In the genomic region with DNA sequence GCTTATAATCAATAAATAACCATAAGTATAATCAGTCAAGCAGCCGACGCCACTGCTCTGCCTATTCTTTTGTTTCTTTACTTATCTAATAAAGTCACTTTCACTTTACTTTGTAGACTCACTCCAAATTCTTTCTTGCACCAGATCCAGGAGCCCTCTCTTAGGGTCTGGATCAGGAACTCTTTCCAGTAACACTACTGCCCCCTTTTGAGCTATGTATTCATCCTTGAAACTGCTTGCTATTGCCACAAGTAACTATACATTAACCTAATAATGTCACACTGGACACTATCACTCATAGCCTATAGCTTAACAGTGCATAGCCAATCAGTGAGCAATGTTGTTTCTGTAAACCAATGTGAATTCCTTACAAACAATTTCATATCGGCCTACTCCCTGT, we compare ENCODE assay signal across 1 cellular context.
TF ChIP-seq lines count a peak whose summit lies in the region.

No MANE protein-coding gene starts in this region.

TF ChIP-seq in HepG2, 621 proteins besides CTCF, POLR2A, EP300 and RAD21:
- TF ChIP-seq KIAA2018 (CRISPR knock-in tag; IDR thresholded peaks at IDR 0.05; ENCODE audit: borderline replicate concordance): no peak
- no peak for TF ChIP-seq ZNF572 (CRISPR knock-in tag; IDR thresholded peaks at IDR 0.05)
- TF ChIP-seq ZFP36L1 (CRISPR knock-in tag; IDR thresholded peaks at IDR 0.05): no peak
- TF ChIP-seq HHEX (CRISPR knock-in tag; IDR thresholded peaks at IDR 0.05): no peak
- TF ChIP-seq SIX1 (CRISPR knock-in tag; IDR thresholded peaks at IDR 0.05; ENCODE audit: borderline replicate concordance): no peak
- TF ChIP-seq MED1 (CRISPR knock-in tag; IDR thresholded peaks at IDR 0.05): no peak
- no peak for TF ChIP-seq ZNF549 (CRISPR knock-in tag; IDR thresholded peaks at IDR 0.05)
- no peak for TF ChIP-seq TOPORS (CRISPR knock-in tag; IDR thresholded peaks at IDR 0.05)
- no peak for TF ChIP-seq SIN3A (IDR thresholded peaks at IDR 0.05; ENCODE audit: borderline replicate concordance, low read depth, low read length)
- TF ChIP-seq, protein P1, sequence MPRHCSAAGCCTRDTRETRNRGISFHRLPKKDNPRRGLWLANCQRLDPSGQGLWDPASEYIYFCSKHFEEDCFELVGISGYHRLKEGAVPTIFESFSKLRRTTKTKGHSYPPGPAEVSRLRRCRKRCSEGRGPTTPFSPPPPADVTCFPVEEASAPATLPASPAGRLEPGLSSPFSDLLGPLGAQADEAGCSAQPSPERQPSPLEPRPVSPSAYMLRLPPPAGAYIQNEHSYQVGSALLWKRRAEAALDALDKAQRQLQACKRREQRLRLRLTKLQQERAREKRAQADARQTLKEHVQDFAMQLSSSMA (CRISPR knock-in tag; IDR thresholded peaks at IDR 0.05): no peak
- TF ChIP-seq, protein P2, sequence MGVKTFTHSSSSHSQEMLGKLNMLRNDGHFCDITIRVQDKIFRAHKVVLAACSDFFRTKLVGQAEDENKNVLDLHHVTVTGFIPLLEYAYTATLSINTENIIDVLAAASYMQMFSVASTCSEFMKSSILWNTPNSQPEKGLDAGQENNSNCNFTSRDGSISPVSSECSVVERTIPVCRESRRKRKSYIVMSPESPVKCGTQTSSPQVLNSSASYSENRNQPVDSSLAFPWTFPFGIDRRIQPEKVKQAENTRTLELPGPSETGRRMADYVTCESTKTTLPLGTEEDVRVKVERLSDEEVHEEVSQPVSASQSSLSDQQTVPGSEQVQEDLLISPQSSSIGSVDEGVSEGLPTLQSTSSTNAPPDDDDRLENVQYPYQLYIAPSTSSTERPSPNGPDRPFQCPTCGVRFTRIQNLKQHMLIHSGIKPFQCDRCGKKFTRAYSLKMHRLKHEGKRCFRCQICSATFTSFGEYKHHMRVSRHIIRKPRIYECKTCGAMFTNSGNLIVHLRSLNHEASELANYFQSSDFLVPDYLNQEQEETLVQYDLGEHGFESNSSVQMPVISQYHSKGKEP (CRISPR knock-in tag; IDR thresholded peaks at IDR 0.05): no peak
- TF ChIP-seq ZNF333 (CRISPR knock-in tag; IDR thresholded peaks at IDR 0.05; ENCODE audit: borderline replicate concordance): no peak
- TF ChIP-seq, protein P3, sequence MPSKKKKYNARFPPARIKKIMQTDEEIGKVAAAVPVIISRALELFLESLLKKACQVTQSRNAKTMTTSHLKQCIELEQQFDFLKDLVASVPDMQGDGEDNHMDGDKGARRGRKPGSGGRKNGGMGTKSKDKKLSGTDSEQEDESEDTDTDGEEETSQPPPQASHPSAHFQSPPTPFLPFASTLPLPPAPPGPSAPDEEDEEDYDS (CRISPR knock-in tag; IDR thresholded peaks at IDR 0.05): no peak
- TF ChIP-seq, protein P4, sequence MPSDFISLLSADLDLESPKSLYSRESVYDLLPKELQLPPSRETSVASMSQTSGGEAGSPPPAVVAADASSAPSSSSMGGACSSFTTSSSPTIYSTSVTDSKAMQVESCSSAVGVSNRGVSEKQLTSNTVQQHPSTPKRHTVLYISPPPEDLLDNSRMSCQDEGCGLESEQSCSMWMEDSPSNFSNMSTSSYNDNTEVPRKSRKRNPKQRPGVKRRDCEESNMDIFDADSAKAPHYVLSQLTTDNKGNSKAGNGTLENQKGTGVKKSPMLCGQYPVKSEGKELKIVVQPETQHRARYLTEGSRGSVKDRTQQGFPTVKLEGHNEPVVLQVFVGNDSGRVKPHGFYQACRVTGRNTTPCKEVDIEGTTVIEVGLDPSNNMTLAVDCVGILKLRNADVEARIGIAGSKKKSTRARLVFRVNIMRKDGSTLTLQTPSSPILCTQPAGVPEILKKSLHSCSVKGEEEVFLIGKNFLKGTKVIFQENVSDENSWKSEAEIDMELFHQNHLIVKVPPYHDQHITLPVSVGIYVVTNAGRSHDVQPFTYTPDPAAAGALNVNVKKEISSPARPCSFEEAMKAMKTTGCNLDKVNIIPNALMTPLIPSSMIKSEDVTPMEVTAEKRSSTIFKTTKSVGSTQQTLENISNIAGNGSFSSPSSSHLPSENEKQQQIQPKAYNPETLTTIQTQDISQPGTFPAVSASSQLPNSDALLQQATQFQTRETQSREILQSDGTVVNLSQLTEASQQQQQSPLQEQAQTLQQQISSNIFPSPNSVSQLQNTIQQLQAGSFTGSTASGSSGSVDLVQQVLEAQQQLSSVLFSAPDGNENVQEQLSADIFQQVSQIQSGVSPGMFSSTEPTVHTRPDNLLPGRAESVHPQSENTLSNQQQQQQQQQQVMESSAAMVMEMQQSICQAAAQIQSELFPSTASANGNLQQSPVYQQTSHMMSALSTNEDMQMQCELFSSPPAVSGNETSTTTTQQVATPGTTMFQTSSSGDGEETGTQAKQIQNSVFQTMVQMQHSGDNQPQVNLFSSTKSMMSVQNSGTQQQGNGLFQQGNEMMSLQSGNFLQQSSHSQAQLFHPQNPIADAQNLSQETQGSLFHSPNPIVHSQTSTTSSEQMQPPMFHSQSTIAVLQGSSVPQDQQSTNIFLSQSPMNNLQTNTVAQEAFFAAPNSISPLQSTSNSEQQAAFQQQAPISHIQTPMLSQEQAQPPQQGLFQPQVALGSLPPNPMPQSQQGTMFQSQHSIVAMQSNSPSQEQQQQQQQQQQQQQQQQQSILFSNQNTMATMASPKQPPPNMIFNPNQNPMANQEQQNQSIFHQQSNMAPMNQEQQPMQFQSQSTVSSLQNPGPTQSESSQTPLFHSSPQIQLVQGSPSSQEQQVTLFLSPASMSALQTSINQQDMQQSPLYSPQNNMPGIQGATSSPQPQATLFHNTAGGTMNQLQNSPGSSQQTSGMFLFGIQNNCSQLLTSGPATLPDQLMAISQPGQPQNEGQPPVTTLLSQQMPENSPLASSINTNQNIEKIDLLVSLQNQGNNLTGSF (CRISPR knock-in tag; IDR thresholded peaks at IDR 0.05): no peak
- TF ChIP-seq, protein P5, sequence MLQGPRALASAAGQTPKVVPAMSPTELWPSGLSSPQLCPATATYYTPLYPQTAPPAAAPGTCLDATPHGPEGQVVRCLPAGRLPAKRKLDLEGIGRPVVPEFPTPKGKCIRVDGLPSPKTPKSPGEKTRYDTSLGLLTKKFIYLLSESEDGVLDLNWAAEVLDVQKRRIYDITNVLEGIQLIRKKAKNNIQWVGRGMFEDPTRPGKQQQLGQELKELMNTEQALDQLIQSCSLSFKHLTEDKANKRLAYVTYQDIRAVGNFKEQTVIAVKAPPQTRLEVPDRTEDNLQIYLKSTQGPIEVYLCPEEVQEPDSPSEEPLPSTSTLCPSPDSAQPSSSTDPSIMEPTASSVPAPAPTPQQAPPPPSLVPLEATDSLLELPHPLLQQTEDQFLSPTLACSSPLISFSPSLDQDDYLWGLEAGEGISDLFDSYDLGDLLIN (CRISPR knock-in tag; IDR thresholded peaks at IDR 0.05; ENCODE audit: borderline replicate concordance): no peak
- TF ChIP-seq, protein P6, sequence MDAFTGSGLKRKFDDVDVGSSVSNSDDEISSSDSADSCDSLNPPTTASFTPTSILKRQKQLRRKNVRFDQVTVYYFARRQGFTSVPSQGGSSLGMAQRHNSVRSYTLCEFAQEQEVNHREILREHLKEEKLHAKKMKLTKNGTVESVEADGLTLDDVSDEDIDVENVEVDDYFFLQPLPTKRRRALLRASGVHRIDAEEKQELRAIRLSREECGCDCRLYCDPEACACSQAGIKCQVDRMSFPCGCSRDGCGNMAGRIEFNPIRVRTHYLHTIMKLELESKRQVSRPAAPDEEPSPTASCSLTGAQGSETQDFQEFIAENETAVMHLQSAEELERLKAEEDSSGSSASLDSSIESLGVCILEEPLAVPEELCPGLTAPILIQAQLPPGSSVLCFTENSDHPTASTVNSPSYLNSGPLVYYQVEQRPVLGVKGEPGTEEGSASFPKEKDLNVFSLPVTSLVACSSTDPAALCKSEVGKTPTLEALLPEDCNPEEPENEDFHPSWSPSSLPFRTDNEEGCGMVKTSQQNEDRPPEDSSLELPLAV (CRISPR knock-in tag; conservative IDR thresholded peaks at IDR 0.05; ENCODE audit: low read depth): no peak
- TF ChIP-seq MIXL1 (CRISPR knock-in tag; IDR thresholded peaks at IDR 0.05): no peak
- no peak for TF ChIP-seq ZNF543 (CRISPR knock-in tag; IDR thresholded peaks at IDR 0.05)
- TF ChIP-seq ZFP90 (CRISPR knock-in tag; IDR thresholded peaks at IDR 0.05; ENCODE audit: borderline replicate concordance): no peak
- TF ChIP-seq RBAK (CRISPR knock-in tag; IDR thresholded peaks at IDR 0.05): no peak
